Comparison of ENCODE assay signal across 10 cellular contexts in the genomic region with DNA sequence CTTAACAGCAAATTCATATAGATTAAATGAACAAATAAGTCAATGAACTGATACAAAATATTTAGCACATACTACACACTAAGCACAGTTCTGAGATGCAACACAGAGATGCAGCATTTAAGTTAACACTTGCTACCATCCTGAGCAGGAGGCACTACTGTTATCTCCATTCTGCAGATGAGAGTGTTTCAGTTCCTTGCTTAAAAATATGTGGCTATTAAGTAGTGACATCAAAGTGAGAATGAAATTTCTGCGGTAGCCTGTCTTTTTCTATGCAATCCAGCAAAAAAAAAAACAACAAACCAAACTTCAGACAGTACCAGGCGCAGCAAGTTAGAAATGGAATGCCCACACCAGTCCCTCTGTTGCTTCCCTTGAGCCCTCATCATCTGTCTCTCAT.
DNase-seq lines count a peak whose midpoint lies in the region; ATAC-seq and TF ChIP-seq lines count a peak whose summit lies in the region.
"Had no signal": no experiment of that assay in that cellular context is flagged by ENCODE, and none has a peak within 500 bp of the region (broad histone marks: within the 10 kb centered on the region; RNA-seq: fewer than 3 reads in every experiment).

No MANE protein-coding gene starts in this region.

- no CpG with 5 or more reads among the region's 2 CpGs for WGBS in mesendoderm (ENCODE audit: extremely low coverage, insufficient coverage, low lambda C conversion rate)

- H3K23ac ChIP-seq in mesendoderm (ENCODE audit: low read length) = no peak overlapping the region

- CTCF ChIA-PET in CD4-positive, alpha-beta T cell (lab: Charles Lee) = no interaction called here

- no peak overlapping the region for H2BK120ac ChIP-seq in mesendoderm (ENCODE audit: low read depth, low read length)

- no peak overlapping the region for H2BK5ac ChIP-seq in mesendoderm (ENCODE audit: low read length)

- H3K4me2 ChIP-seq in mesendoderm (ENCODE audit: low read length) = no peak overlapping the region
- H3K4me2 ChIP-seq: BLaER1 had no signal

- no peaks in the 10 kb centered on the region for H3K27me3 Mint-ChIP-seq in CD4-positive, alpha-beta T cell

- H3K36me3 Mint-ChIP-seq in CD4-positive, alpha-beta T cell (ENCODE audit: low read depth) = peaks cover 46% of the 10 kb centered on the region

- TF ChIP-seq CTCF in CD4-positive, alpha-beta T cell (IDR thresholded peaks at IDR 0.05) = no peak

- peak; percentile 86 for ATAC-seq in GM18508 (IDR thresholded peaks at IDR 0.05; ENCODE audit: insufficient read depth, unreplicated experiment)
- ATAC-seq in GM21381 (IDR thresholded peaks at IDR 0.05; ENCODE audit: unreplicated experiment) = peak; percentile 86
- peak; percentile 76 for ATAC-seq in HG02970 (IDR thresholded peaks at IDR 0.05; ENCODE audit: low FRiP score, unreplicated experiment)
- peak; percentile 88 for ATAC-seq in HG03575 (IDR thresholded peaks at IDR 0.05; ENCODE audit: extremely low read depth, insufficient number of reproducible peaks, low FRiP score, unreplicated experiment)
- no peak for ATAC-seq in CD4-positive, alpha-beta T cell (ENCODE audit: poor library complexity)

- H3K9me3 Mint-ChIP-seq in CD4-positive, alpha-beta T cell = no peaks in the 10 kb centered on the region

- no peaks in the 10 kb centered on the region for H3K79me1 ChIP-seq in mesendoderm (ENCODE audit: low read length)

- H3K9ac ChIP-seq in mesendoderm (ENCODE audit: low read length) = no peak overlapping the region
- H3K9ac ChIP-seq: BLaER1 had no signal

- intact Hi-C loops in CD4-positive, alpha-beta T cell (cut with DNase I, micrococcal nuclease) = no loop called here

- H3K27ac ChIP-seq in CD4-positive, alpha-beta T cell (ENCODE audit: low read depth, low read length) = no peak overlapping the region
- no peak overlapping the region for H3K27ac ChIP-seq in mesendoderm (ENCODE audit: low read depth, low read length)
- H3K27ac ChIP-seq: BLaER1 had no signal

- peaks cover 10% of the 10 kb centered on the region for H3K4me1 ChIP-seq in mesendoderm (ENCODE audit: control insufficient read depth, low read depth, low read length)
- H3K4me1 ChIP-seq: BLaER1 had no signal

- no peak overlapping the region for H3K4me3 Mint-ChIP-seq in CD4-positive, alpha-beta T cell

- no peaks in the 10 kb centered on the region for H3K9me3 ChIP-seq in CD4-positive, alpha-beta T cell (ENCODE audit: control insufficient read depth, low read length)
- H3K9me3 ChIP-seq: BLaER1 had no signal

- no peak overlapping the region for H3K56ac ChIP-seq in mesendoderm (ENCODE audit: low read length)

- H4K5ac ChIP-seq in mesendoderm (ENCODE audit: low read length) = no peak overlapping the region

- H3K79me2 ChIP-seq in mesendoderm (ENCODE audit: control insufficient read depth, insufficient read depth, low read length) = no peaks in the 10 kb centered on the region

- POLR2A ChIA-PET in CD4-positive, alpha-beta T cell (lab: Charles Lee) = no interaction called here

- DNase-seq in activated naive CD4-positive, alpha-beta T cell (lab: John Stamatoyannopoulos, UW) = no peak
- DNase-seq in CD4-positive, alpha-beta T cell = no peak
- DNase-seq in activated gamma-delta T cell (lab: John Stamatoyannopoulos, UW) = no peak
- DNase-seq in mesendoderm = no peak
- DNase-seq: NCI-H1930 had no signal

- H3K4ac ChIP-seq in mesendoderm (ENCODE audit: low read depth, low read length) = no peak overlapping the region

- no peaks in the 10 kb centered on the region for H3K36me3 ChIP-seq in mesendoderm (ENCODE audit: control insufficient read depth, insufficient read depth, low read length)

- peaks cover 4% of the 10 kb centered on the region for H3K4me1 Mint-ChIP-seq in CD4-positive, alpha-beta T cell (ENCODE audit: low read depth)

- no peak overlapping the region for H4K8ac ChIP-seq in mesendoderm (ENCODE audit: low read depth, low read length)

- H3K18ac ChIP-seq in mesendoderm (ENCODE audit: low read length) = no peak overlapping the region

- H3K4me3 ChIP-seq in mesendoderm (ENCODE audit: low read length) = no peak overlapping the region
- H3K4me3 ChIP-seq: BLaER1 had no signal

- H2AK5ac ChIP-seq in mesendoderm (ENCODE audit: low read length) = no peak overlapping the region

- no peak overlapping the region for H3K27ac Mint-ChIP-seq in CD4-positive, alpha-beta T cell

- H3K27me3 ChIP-seq in CD4-positive, alpha-beta T cell (ENCODE audit: control insufficient read depth, insufficient read depth, low read length) = no peaks in the 10 kb centered on the region
- no peaks in the 10 kb centered on the region for H3K27me3 ChIP-seq in mesendoderm (ENCODE audit: insufficient read depth, low read length, poor library complexity)
- H3K27me3 ChIP-seq: BLaER1 had no signal

- H2BK15ac ChIP-seq in mesendoderm (replicated peaks; ENCODE audit: low read depth) = no peak overlapping the region
